31 cellular contexts compared by ENCODE assay signal in the genomic region with DNA sequence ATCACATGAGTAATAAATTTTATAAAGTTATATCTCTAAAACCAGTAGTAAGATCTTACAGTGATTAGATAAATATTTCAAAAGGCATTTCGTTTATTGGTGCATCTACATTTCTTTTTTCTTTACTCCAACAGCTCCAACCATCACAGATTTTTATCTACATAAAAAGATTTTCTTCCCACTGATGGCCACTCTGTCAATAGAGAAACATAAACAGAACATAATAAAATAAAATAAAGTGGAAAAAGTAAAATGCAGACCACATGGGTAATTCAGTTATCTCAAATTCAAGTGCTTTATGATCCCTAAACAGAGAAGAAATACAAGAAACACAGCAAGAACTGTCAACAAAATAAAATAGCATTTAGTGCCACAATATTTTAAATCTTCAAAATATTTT.
DNase-seq lines count a peak whose midpoint lies in the region; ATAC-seq and TF ChIP-seq lines count a peak whose summit lies in the region.
"Had no signal": no experiment of that assay in that cellular context is flagged by ENCODE, and none has a peak within 500 bp of the region (broad histone marks: within the 10 kb centered on the region; RNA-seq: fewer than 3 reads in every experiment).

No MANE protein-coding gene starts in this region.

- no peaks in the 10 kb centered on the region for H3K79me2 ChIP-seq in SK-N-SH (ENCODE audit: insufficient read depth)

- WGBS in SK-N-SH (ENCODE audit: low lambda C conversion rate): 0% methylated on average over 1 of the region's 1 CpG

- no peaks in the 10 kb centered on the region for H4K20me1 ChIP-seq in SK-N-SH (ENCODE audit: insufficient read depth)
- H4K20me1 ChIP-seq: BLaER1; BLaER1 treated with 17β-estradiol and CSF1 and Interleukin-3, amounts not matched to agents 10 nM and 100 nM had no signal

- H3K36me3 ChIP-seq in SK-N-SH (replicated peaks in 1 of 2; ENCODE audit: control insufficient read depth in 1 of 2, insufficient read depth in 2 of 2, low read length in 1 of 2): no peaks in the 10 kb centered on the region
- H3K36me3 ChIP-seq: BE2C; BLaER1; BLaER1 treated with 17β-estradiol and CSF1 and Interleukin-3, amounts not matched to agents 10 nM and 100 nM had no signal

- H3K4me3 ChIP-seq in SK-N-SH (ENCODE audit: low read depth in 2 of 2, low read length in 1 of 2): no peak overlapping the region
- H3K4me3 ChIP-seq: A549; BLaER1; BLaER1 treated with 17β-estradiol and CSF1 and Interleukin-3, amounts not matched to agents 10 nM and 100 nM had no signal

- H3K4me2 ChIP-seq in SK-N-SH: no peak overlapping the region
- H3K4me2 ChIP-seq: A549; BLaER1; BLaER1 treated with 17β-estradiol and CSF1 and Interleukin-3, amounts not matched to agents 10 nM and 100 nM had no signal

- TF ChIP-seq CTCF in SK-N-SH (IDR thresholded peaks at IDR 0.05): no peak
- TF ChIP-seq CTCF in GM10266 (IDR thresholded peaks at IDR 0.05; ENCODE audit: control insufficient read depth, insufficient read depth, low read depth, missing control alignments): no peak

- peak; percentile 21; the same call in 1 of the 2 replicates for TF ChIP-seq RAD21 in SK-N-SH (IDR thresholded peaks at IDR 0.05; ENCODE audit: low read length)

- POLR2A ChIA-PET in SK-N-SH (lab: Yijun Ruan, JAX): interaction anchor here (0.6 kb wide), 1 partner anchor 585 kb away, joined by 3 read pairs; no protein-coding TSS in a partner anchor

- peak; percentile 73 for DNase-seq in SK-N-DZ (ENCODE audit: low spot score)
- DNase-seq in SK-N-SH: peak; percentile 26
- DNase-seq in GM10266 (ENCODE audit: extremely low spot score): no peak
- DNase-seq: 8988T; ACHN; AML-193; BE2C; C1 segment of cervical spinal cord; Caco-2; Calu3; CD4-positive, alpha-beta memory T cell; CD4-positive, alpha-beta T cell; CD4-positive, CD25-positive, alpha-beta regulatory T cell; CD8-positive, alpha-beta memory T cell; CD8-positive, alpha-beta T cell; COR-L47; DMS 273 treated with DMSO at 0.1 percent for 48 hours; DMS153; DMS53; DMS79; DMS79 treated with DMSO at 0.1 percent for 48 hours; DND-41; EL had no signal

- H3F3A ChIP-seq in SK-N-SH (replicated peaks; ENCODE audit: insufficient read depth): no peaks in the 10 kb centered on the region

- no peaks in the 10 kb centered on the region for H3K27me3 ChIP-seq in SK-N-SH (ENCODE audit: insufficient read depth)
- H3K27me3 ChIP-seq: BE2C; BLaER1; BLaER1 treated with 17β-estradiol and CSF1 and Interleukin-3, amounts not matched to agents 10 nM and 100 nM had no signal

- no peak overlapping the region for H3K9ac ChIP-seq in SK-N-SH
- H3K9ac ChIP-seq: BLaER1; BLaER1 treated with 17β-estradiol and CSF1 and Interleukin-3, amounts not matched to agents 10 nM and 100 nM had no signal

- H3K27ac ChIP-seq in SK-N-SH (ENCODE audit: low read depth in 2 of 2, low read length in 1 of 2): peak overlapping the region in 1 of 2 experiments; percentile 98; a peak in 2 of 4 replicates
- H3K27ac ChIP-seq: 22Rv1; A549; BLaER1; BLaER1 treated with 17β-estradiol and CSF1 and Interleukin-3, amounts not matched to agents 10 nM and 100 nM; C4-2B had no signal

- CTCF ChIA-PET in SK-N-SH (lab: Yijun Ruan, JAX): interaction anchor here (1.1 to 3.8 kb wide), 7 partner anchors 56 to 312 kb away, joined by 3 to 25 read pairs (median 4); no protein-coding TSS in a partner anchor

- no peak overlapping the region for H2AFZ ChIP-seq in SK-N-SH (ENCODE audit: low read depth)

- no peaks in the 10 kb centered on the region for H3K9me2 ChIP-seq in SK-N-SH

- no peaks in the 10 kb centered on the region for H3K9me3 ChIP-seq in SK-N-SH
- H3K9me3 ChIP-seq: A549, BE2C, BLaER1, Caco-2 had no signal

- ATAC-seq in SK-N-SH treated with all-trans-retinoic acid at 6 μM for 48 hours: no peak
- no peak for ATAC-seq in HG03025 (IDR thresholded peaks at IDR 0.05; ENCODE audit: low FRiP score, unreplicated experiment)
- no peak for ATAC-seq in HG03442 (IDR thresholded peaks at IDR 0.05; ENCODE audit: unreplicated experiment)
- ATAC-seq: A549; CD8-positive, alpha-beta T cell had no signal

- TF ChIP-seq EP300 in SK-N-SH (IDR thresholded peaks at IDR 0.05; ENCODE audit: borderline replicate concordance in 1 of 2, low read depth in 1 of 2, low read length in 1 of 2): peak in 1 of 2 experiments; percentile 95; a peak in 2 of 4 replicates

- peaks cover 0 to 43% of the 10 kb centered on the region in 2 experiments; a peak in 2 of 4 replicates for H3K4me1 ChIP-seq in SK-N-SH (ENCODE audit: control insufficient read depth in 1 of 2, insufficient read depth in 2 of 2, low read depth in 1 of 2, low read length in 1 of 2)
- H3K4me1 ChIP-seq: A549, BE2C, BLaER1, Caco-2 had no signal

TF ChIP-seq in SK-N-SH, 30 proteins besides CTCF, POLR2A, EP300 and RAD21 (continues in another document):
- TF ChIP-seq MXI1 (IDR thresholded peaks at IDR 0.05; ENCODE audit: low read depth, low read length) (peak; percentile 65; the same call in 1 of the 2 replicates), RFX5 (IDR thresholded peaks at IDR 0.05; ENCODE audit: low read length) (peak; percentile 6; the same call in 1 of the 2 replicates), SIN3A (IDR thresholded peaks at IDR 0.05; ENCODE audit: borderline replicate concordance, low read depth, low read length) (no peak), MAX (IDR thresholded peaks at IDR 0.05; ENCODE audit: low read depth) (no peak), RCOR1 (IDR thresholded peaks at IDR 0.05; ENCODE audit: low read length) (peak; percentile 79; the same call in 1 of the 2 replicates), TEAD4 (IDR thresholded peaks at IDR 0.05; ENCODE audit: borderline replicate concordance, insufficient read depth) (no peak; the same call in 1 of the 2 replicates), TCF12 (IDR thresholded peaks at IDR 0.05) (peak; percentile 47), SMC3 (IDR thresholded peaks at IDR 0.05; ENCODE audit: low read depth, low read length) (no peak), FOXM1 (IDR thresholded peaks at IDR 0.05; ENCODE audit: low read depth) (no peak), NFIC (IDR thresholded peaks at IDR 0.05; ENCODE audit: borderline replicate concordance) (no peak), POLR2AphosphoS5 (IDR thresholded peaks at IDR 0.05; ENCODE audit: low read depth, low read length) (no peak)

TF ChIP-seq in SK-N-SH treated with all-trans-retinoic acid at 6 μM for 48 hours, 23 proteins besides CTCF, POLR2A, EP300 and RAD21 (continues in another document):
- TF ChIP-seq ZNF8 (CRISPR knock-in tag; IDR thresholded peaks at IDR 0.05) (0 out of 2 replicates have a peak, but pooled peaks have one; percentile 8), ZFP30 (CRISPR knock-in tag; IDR thresholded peaks at IDR 0.05) (no peak), ZC3H10 (CRISPR knock-in tag; IDR thresholded peaks at IDR 0.05) (no peak), CSDC2 (CRISPR knock-in tag; IDR thresholded peaks at IDR 0.05) (no peak), ESRRG (CRISPR knock-in tag; IDR thresholded peaks at IDR 0.05) (peak; percentile 47; the same call in 1 of the 2 replicates), ZNF565 (CRISPR knock-in tag; conservative IDR thresholded peaks at IDR 0.05; ENCODE audit: low read depth) (no peak), GLIS3 (CRISPR knock-in tag; IDR thresholded peaks at IDR 0.05) (no peak), RARB (CRISPR knock-in tag; IDR thresholded peaks at IDR 0.05) (no peak), ARNTL (CRISPR knock-in tag; IDR thresholded peaks at IDR 0.05; ENCODE audit: borderline replicate concordance, low read depth) (no peak), TOX (CRISPR knock-in tag; IDR thresholded peaks at IDR 0.05; ENCODE audit: borderline replicate concordance) (no peak), TSHZ2 (CRISPR knock-in tag; IDR thresholded peaks at IDR 0.05) (peak; percentile 93), BACH2 (CRISPR knock-in tag; IDR thresholded peaks at IDR 0.05; ENCODE audit: borderline replicate concordance) (no peak), ZNF70 (CRISPR knock-in tag; IDR thresholded peaks at IDR 0.05) (no peak)
- TF ChIP-seq, protein P1, sequence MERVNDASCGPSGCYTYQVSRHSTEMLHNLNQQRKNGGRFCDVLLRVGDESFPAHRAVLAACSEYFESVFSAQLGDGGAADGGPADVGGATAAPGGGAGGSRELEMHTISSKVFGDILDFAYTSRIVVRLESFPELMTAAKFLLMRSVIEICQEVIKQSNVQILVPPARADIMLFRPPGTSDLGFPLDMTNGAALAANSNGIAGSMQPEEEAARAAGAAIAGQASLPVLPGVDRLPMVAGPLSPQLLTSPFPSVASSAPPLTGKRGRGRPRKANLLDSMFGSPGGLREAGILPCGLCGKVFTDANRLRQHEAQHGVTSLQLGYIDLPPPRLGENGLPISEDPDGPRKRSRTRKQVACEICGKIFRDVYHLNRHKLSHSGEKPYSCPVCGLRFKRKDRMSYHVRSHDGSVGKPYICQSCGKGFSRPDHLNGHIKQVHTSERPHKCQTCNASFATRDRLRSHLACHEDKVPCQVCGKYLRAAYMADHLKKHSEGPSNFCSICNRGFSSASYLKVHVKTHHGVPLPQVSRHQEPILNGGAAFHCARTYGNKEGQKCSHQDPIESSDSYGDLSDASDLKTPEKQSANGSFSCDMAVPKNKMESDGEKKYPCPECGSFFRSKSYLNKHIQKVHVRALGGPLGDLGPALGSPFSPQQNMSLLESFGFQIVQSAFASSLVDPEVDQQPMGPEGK (CRISPR knock-in tag; IDR thresholded peaks at IDR 0.05; ENCODE audit: borderline replicate concordance): no peak
